In the genomic region with DNA sequence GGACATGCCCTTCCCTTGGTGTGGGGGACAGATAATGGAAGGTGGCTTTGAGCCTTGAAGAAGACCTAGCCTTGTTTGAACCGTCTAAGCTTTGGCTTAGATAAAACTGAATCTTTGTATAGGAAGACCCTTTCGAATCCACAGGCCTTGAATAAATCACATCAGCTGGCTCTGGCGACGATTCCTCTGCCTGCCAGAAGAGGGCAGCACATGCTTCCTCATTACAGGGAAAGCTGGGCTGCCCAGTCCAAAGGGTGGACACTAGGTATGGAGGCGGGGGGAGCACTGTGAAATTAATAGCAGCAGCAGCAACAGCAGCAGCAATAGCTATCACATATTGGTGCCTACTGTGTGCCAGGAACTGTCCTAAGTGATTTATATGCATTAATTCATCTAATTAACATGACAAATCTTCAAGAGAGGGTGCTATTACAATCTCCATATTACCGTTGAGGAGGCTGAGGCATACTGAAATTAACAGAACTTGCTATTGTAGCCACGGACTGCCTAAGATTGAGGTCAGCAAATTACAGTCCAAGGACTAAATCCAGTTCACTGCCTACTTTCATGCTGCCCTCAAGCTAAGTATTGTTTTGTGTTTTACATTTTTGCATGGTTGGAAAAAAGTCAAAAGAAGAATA, we compare ENCODE assay signal across 8 cellular contexts.
A peak's percentile ranks its signal among the peaks of the same experiment; 100 is the strongest.
DNase-seq lines count a peak whose midpoint lies in the region; ATAC-seq and TF ChIP-seq lines count a peak whose summit lies in the region.

No MANE protein-coding gene starts in this region.

- H3K36me3 Mint-ChIP-seq in endothelial cell (ENCODE audit: low read depth, unreplicated experiment), result no peaks in the 10 kb centered on the region

- H3K4me1 Mint-ChIP-seq in endothelial cell (ENCODE audit: unreplicated experiment), result peaks cover 18% of the 10 kb centered on the region

- ATAC-seq in mucosa of descending colon (peak; percentile 89), HG02623 (IDR thresholded peaks at IDR 0.05; ENCODE audit: unreplicated experiment) (no peak)

- in situ Hi-C loops in HAP-1 (cut with MboI; ENCODE audit: low sequenced_read_pairs), result no loop called here

- H3K36me3 ChIP-seq in HAP-1 (replicated peaks), result no peaks in the 10 kb centered on the region
- H3K36me3 ChIP-seq in mucosa of descending colon (ENCODE audit: low read depth), result no peaks in the 10 kb centered on the region

- TF ChIP-seq CTCF in endothelial cell (IDR thresholded peaks at IDR 0.05; ENCODE audit: unreplicated experiment) (peak; percentile 89), mucosa of descending colon (IDR thresholded peaks at IDR 0.05) (peak; percentile 90)

- H3K4me3 ChIP-seq in HAP-1, result no peak overlapping the region
- H3K4me3 ChIP-seq in mucosa of descending colon, result no peak overlapping the region

- intact Hi-C loops in mucosa of descending colon (cut with DNase I, micrococcal nuclease), result no loop called here

- H3K27me3 ChIP-seq in HAP-1 (ENCODE audit: low read depth), result 0 out of 2 replicates have a peak, but pooled peaks cover 3% of the 10 kb centered on the region

- H3K27me3 Mint-ChIP-seq in endothelial cell (ENCODE audit: unreplicated experiment), result no peaks in the 10 kb centered on the region

- H3K9me3 Mint-ChIP-seq in endothelial cell (ENCODE audit: unreplicated experiment), result no peaks in the 10 kb centered on the region

- DNase-seq in AML-193 (lab: John Stamatoyannopoulos, UW), result peak; percentile 10 to 52
- DNase-seq in HAP-1 (ENCODE audit: low spot score in 2 of 2), result peak; percentile 34 to 77
- DNase-seq in NCI-H774 (lab: John Stamatoyannopoulos, UW), result peak; percentile 65
- DNase-seq in activated CD8-positive, alpha-beta memory T cell treated with anti-CD3 and anti-CD28 coated beads for 4 hours (ENCODE audit: low read depth in 2 of 2), result peak; percentile 12 to 18
- DNase-seq in endothelial cell (ENCODE audit: low spot score), result peak; percentile 80
- DNase-seq in mucosa of descending colon, result peak; percentile 63 to 87 (median 76)
- peak; percentile 10 to 22 for DNase-seq in stimulated activated CD8-positive, alpha-beta memory T cell treated with anti-CD3 and anti-CD28 coated beads, Interleukin-7, amount 100 ng/mL, for 1 hour (ENCODE audit: low read depth in 2 of 2)

- no peak overlapping the region for H3K4me3 Mint-ChIP-seq in endothelial cell (ENCODE audit: unreplicated experiment)

- H3K4me1 ChIP-seq in HAP-1 (peaks cover 15% of the 10 kb centered on the region), mucosa of descending colon (ENCODE audit: low read depth) (peaks cover 11% of the 10 kb centered on the region)

- H3K27ac Mint-ChIP-seq in endothelial cell (ENCODE audit: unreplicated experiment), result no peak overlapping the region

- H3K9me3 ChIP-seq in HAP-1, result no peaks in the 10 kb centered on the region
- H3K9me3 ChIP-seq in mucosa of descending colon, result no peaks in the 10 kb centered on the region

Comparison
In these comparisons a context has a peak if more than half of its experiments do, and no peak if none do; other contexts are left out.
1. DNase-seq: peak in every context shown above with its lines; median percentile 80 in endothelial cell; 76 in mucosa of descending colon; 65 in NCI-H774; 56 in HAP-1; 31 in AML-193; 16 in stimulated activated CD8-positive, alpha-beta memory T cell treated with anti-CD3 and anti-CD28 coated beads, Interleukin-7, amount 100 ng/mL, for 1 hour; 15 in activated CD8-positive, alpha-beta memory T cell treated with anti-CD3 and anti-CD28 coated beads for 4 hours.